1 cellular context compared by ENCODE assay signal in genomic region chr17:38257013-38257621, GRCh38.
TF ChIP-seq lines count a peak whose summit lies in the region.
"Not testable (repeated sequence)": the region's sequence is repeated elsewhere in the genome, so short reads cannot be mapped to it uniquely, and the experiment has no call there.

No MANE protein-coding gene starts in this region.

TF ChIP-seq in K562, 482 proteins besides CTCF, POLR2A, EP300 and RAD21 (continued from another document):
- TF ChIP-seq RBFOX2 (IDR thresholded peaks at IDR 0.05; ENCODE audit: low read depth, low read length), result peak; percentile 30; the same call in 1 of the 2 replicates
- TF ChIP-seq MAZ (CRISPR knock-in tag; conservative IDR thresholded peaks at IDR 0.05 in 1 of 2, IDR thresholded peaks at IDR 0.05 in 1 of 2), result peak in 1 of 2 experiments; percentile 42; a peak in 1 of 4 replicates
- peak in 1 of 2 experiments; percentile 87; a peak in 2 of 4 replicates for TF ChIP-seq ZNF639 (CRISPR knock-in tag; conservative IDR thresholded peaks at IDR 0.05 in 1 of 2, IDR thresholded peaks at IDR 0.05 in 1 of 2)
- peak; percentile 58 to 67; a peak in 3 of 4 replicates for TF ChIP-seq NRF1 (conservative IDR thresholded peaks at IDR 0.05 in 1 of 2, IDR thresholded peaks at IDR 0.05 in 1 of 2)
- TF ChIP-seq, protein P1, sequence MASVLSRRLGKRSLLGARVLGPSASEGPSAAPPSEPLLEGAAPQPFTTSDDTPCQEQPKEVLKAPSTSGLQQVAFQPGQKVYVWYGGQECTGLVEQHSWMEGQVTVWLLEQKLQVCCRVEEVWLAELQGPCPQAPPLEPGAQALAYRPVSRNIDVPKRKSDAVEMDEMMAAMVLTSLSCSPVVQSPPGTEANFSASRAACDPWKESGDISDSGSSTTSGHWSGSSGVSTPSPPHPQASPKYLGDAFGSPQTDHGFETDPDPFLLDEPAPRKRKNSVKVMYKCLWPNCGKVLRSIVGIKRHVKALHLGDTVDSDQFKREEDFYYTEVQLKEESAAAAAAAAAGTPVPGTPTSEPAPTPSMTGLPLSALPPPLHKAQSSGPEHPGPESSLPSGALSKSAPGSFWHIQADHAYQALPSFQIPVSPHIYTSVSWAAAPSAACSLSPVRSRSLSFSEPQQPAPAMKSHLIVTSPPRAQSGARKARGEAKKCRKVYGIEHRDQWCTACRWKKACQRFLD (CRISPR knock-in tag; IDR thresholded peaks at IDR 0.05), result peak; percentile 82
- peak; percentile 92 for TF ChIP-seq ZNF197 (CRISPR knock-in tag; IDR thresholded peaks at IDR 0.05; ENCODE audit: low read depth)
- 0 out of 2 replicates have a peak, but pooled peaks have one; percentile 26 for TF ChIP-seq BACH1 (tag; IDR thresholded peaks at IDR 0.05)
- TF ChIP-seq CXXC5 (CRISPR knock-in tag; IDR thresholded peaks at IDR 0.05), result peak; percentile 81
- TF ChIP-seq ZNF584 (CRISPR knock-in tag; IDR thresholded peaks at IDR 0.05; ENCODE audit: low read depth), result peak; percentile 45; the same call in 1 of the 2 replicates
- TF ChIP-seq ZNF263 (CRISPR knock-in tag; IDR thresholded peaks at IDR 0.05; ENCODE audit: borderline replicate concordance), result peak; percentile 73; the same call in 1 of the 2 replicates
- TF ChIP-seq, protein P2, sequence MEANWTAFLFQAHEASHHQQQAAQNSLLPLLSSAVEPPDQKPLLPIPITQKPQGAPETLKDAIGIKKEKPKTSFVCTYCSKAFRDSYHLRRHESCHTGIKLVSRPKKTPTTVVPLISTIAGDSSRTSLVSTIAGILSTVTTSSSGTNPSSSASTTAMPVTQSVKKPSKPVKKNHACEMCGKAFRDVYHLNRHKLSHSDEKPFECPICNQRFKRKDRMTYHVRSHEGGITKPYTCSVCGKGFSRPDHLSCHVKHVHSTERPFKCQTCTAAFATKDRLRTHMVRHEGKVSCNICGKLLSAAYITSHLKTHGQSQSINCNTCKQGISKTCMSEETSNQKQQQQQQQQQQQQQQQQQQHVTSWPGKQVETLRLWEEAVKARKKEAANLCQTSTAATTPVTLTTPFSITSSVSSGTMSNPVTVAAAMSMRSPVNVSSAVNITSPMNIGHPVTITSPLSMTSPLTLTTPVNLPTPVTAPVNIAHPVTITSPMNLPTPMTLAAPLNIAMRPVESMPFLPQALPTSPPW (CRISPR knock-in tag; IDR thresholded peaks at IDR 0.05), result peak; percentile 73
- not testable (repeated sequence) for TF ChIP-seq NR2C2 (CRISPR knock-in tag; IDR thresholded peaks at IDR 0.05)
- peak; percentile 38; the same call in 1 of the 2 replicates for TF ChIP-seq NR2C2 (tag; IDR thresholded peaks at IDR 0.05)
- peak; percentile 90 for TF ChIP-seq ZNF644 (tag; IDR thresholded peaks at IDR 0.05; ENCODE audit: low read depth)
